14 cellular contexts compared by ENCODE assay signal in the genomic region with DNA sequence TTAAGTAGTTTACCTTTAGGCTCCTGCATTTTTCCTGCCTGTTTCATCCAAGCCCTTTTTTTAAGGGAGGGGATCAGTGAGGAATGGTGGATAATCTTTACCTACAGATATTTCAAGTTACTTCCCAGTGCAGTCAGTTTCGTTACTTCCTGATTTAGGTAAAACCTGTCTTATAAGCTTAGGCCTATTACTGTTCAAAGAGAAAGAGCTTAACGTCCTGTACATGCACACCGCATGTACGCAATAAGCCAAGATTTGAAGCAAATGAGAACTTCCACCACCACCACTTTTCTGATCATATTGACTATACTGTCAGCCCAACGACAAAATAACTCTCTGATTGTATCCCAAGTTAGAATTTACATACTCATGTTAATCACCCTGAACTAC. TPM values are rescaled to one million over a fixed set of nuclear protein-coding genes. Genes with fewer than 3 reads are reported as not detected.
A peak's percentile ranks its signal among the peaks of the same experiment; 100 is the strongest.
DNase-seq lines count a peak whose midpoint lies in the region; ATAC-seq and TF ChIP-seq lines count a peak whose summit lies in the region.
"Had no signal": no experiment of that assay in that cellular context is flagged by ENCODE, and none has a peak within 500 bp of the region (broad histone marks: within the 10 kb centered on the region; RNA-seq: fewer than 3 reads in every experiment).

No MANE protein-coding gene starts in this region.

- TF ChIP-seq RAD21 in SK-N-SH (IDR thresholded peaks at IDR 0.05; ENCODE audit: low read length), result no peak

- CTCF ChIA-PET in SK-N-SH (lab: Yijun Ruan, JAX), result interaction anchor here (0.9 to 1.5 kb wide), 4 partner anchors 37 to 881 kb away, joined by 3 to 5 read pairs (median 3); no protein-coding TSS in a partner anchor

- H3F3A ChIP-seq in SK-N-SH (replicated peaks; ENCODE audit: insufficient read depth), result no peaks in the 10 kb centered on the region

- ATAC-seq in SK-N-SH treated with all-trans-retinoic acid at 6 μM for 48 hours (no peak), upper lobe of left lung (ENCODE audit: low FRiP score in 2 of 2) (no peak), HG02938 (IDR thresholded peaks at IDR 0.05; ENCODE audit: unreplicated experiment) (no peak)

- H3K9me3 ChIP-seq in SK-N-SH, result no peaks in the 10 kb centered on the region
- no peaks in the 10 kb centered on the region for H3K9me3 ChIP-seq in duodenal mucosa (ENCODE audit: control insufficient read depth in 1 of 2, low read length in 2 of 2)
- H3K9me3 ChIP-seq in upper lobe of left lung, result no peaks in the 10 kb centered on the region
- H3K9me3 ChIP-seq: SJCRH30 had no signal

- no peaks in the 10 kb centered on the region for H3K9me3 Mint-ChIP-seq in mesothelial cell of epicardium

- peak overlapping the region; percentile 47; the same call in 1 of the 2 replicates for H3K9ac ChIP-seq in SK-N-SH
- H3K9ac ChIP-seq in duodenal mucosa (ENCODE audit: low read depth in 1 of 2, low read length in 2 of 2), result peak overlapping the region; percentile 38 to 50

- H3K4me1 ChIP-seq in SK-N-SH (ENCODE audit: control insufficient read depth in 1 of 2, insufficient read depth in 2 of 2, low read depth in 1 of 2, low read length in 1 of 2), result peaks cover 9 to 33% of the 10 kb centered on the region in 2 experiments; a peak in 2 of 4 replicates
- peaks cover 12 to 14% of the 10 kb centered on the region in 2 donors for H3K4me1 ChIP-seq in duodenal mucosa (ENCODE audit: control insufficient read depth in 1 of 2, insufficient read depth in 2 of 2, low read length in 2 of 2)
- peaks cover 0 to 21% (median 0%) of the 10 kb centered on the region in 4 donors for H3K4me1 ChIP-seq in upper lobe of left lung

- TF ChIP-seq CTCF in SK-N-SH (IDR thresholded peaks at IDR 0.05) (no peak), mesothelial cell of epicardium (IDR thresholded peaks at IDR 0.05; ENCODE audit: unreplicated experiment) (no peak), upper lobe of left lung (IDR thresholded peaks at IDR 0.05) (no peak)

- peak overlapping the region; percentile 63 for H3K4me3 Mint-ChIP-seq in mesothelial cell of epicardium
- H3K4me3 Mint-ChIP-seq: IgD-negative memory B cell had no signal

- H3K36me3 ChIP-seq in SK-N-SH (replicated peaks in 1 of 2; ENCODE audit: control insufficient read depth in 1 of 2, insufficient read depth in 2 of 2, low read length in 1 of 2), result peaks cover 28 to 35% of the 10 kb centered on the region in 2 experiments
- H3K36me3 ChIP-seq in duodenal mucosa (ENCODE audit: control insufficient read depth in 1 of 2, insufficient read depth in 2 of 2, low read length in 2 of 2), result peaks cover 7 to 15% of the 10 kb centered on the region in 2 donors
- peaks cover 0 to 9% (median 3%) of the 10 kb centered on the region in 4 donors for H3K36me3 ChIP-seq in upper lobe of left lung

- peaks cover 34% of the 10 kb centered on the region for H4K20me1 ChIP-seq in SK-N-SH (ENCODE audit: insufficient read depth)

- peaks cover 58% of the 10 kb centered on the region for H3K4me1 Mint-ChIP-seq in mesothelial cell of epicardium

- no peaks in the 10 kb centered on the region for H3K9me2 ChIP-seq in SK-N-SH

- H3K36me3 Mint-ChIP-seq in mesothelial cell of epicardium, result peaks cover 27% of the 10 kb centered on the region
- H3K36me3 Mint-ChIP-seq: IgD-negative memory B cell had no signal

- H3K27me3 Mint-ChIP-seq in mesothelial cell of epicardium (ENCODE audit: low read depth), result no peaks in the 10 kb centered on the region

- peak overlapping the region; percentile 67 for H3K27ac Mint-ChIP-seq in mesothelial cell of epicardium
- H3K27ac Mint-ChIP-seq: IgD-negative memory B cell had no signal

- TF ChIP-seq EP300 in SK-N-SH (IDR thresholded peaks at IDR 0.05; ENCODE audit: borderline replicate concordance in 1 of 2, low read depth in 1 of 2, low read length in 1 of 2), result no peak
- no peak for TF ChIP-seq EP300 in upper lobe of left lung (IDR thresholded peaks at IDR 0.05)

- POLR2A ChIA-PET in SK-N-SH (lab: Yijun Ruan, JAX), result interaction anchor here (0.5 kb wide), 1 partner anchor 34 kb away, joined by 3 read pairs; no protein-coding TSS in a partner anchor

- H3K4me3 ChIP-seq in SK-N-SH (ENCODE audit: low read depth in 2 of 2, low read length in 1 of 2), result peak overlapping the region in 1 of 2 experiments; percentile 95; a peak in 2 of 4 replicates
- peak overlapping the region; percentile 57 to 65 for H3K4me3 ChIP-seq in duodenal mucosa (ENCODE audit: low read depth in 1 of 2, low read length in 2 of 2)
- H3K4me3 ChIP-seq in upper lobe of left lung, result peak overlapping the region in 3 of 4 donors; percentile 2 to 83 (median 74)
- H3K4me3 ChIP-seq: SJCRH30 had no signal

- WGBS in SK-N-SH (ENCODE audit: low lambda C conversion rate), result 72% methylated on average over 5 of the region's 5 CpGs
- 47 to 49% methylated on average over 5 of the region's 5 CpGs for WGBS in upper lobe of left lung, 2 donors

- H2AFZ ChIP-seq in SK-N-SH (ENCODE audit: low read depth), result no peak overlapping the region

- peak overlapping the region; percentile 58 to 89 for H3K27ac ChIP-seq in SK-N-SH (ENCODE audit: low read depth in 2 of 2, low read length in 1 of 2)
- H3K27ac ChIP-seq in duodenal mucosa (ENCODE audit: low read depth, low read length), result no peak overlapping the region
- peak overlapping the region; percentile 36 to 94 (median 58) for H3K27ac ChIP-seq in upper lobe of left lung
- H3K27ac ChIP-seq: SJCRH30 had no signal

- peaks cover 98% of the 10 kb centered on the region for H3K79me2 ChIP-seq in SK-N-SH (ENCODE audit: insufficient read depth)

- H3K4me2 ChIP-seq in SK-N-SH, result peak overlapping the region; percentile 91
- H3K4me2 ChIP-seq: smooth muscle cell had no signal

- H3K27me3 ChIP-seq in SK-N-SH (ENCODE audit: insufficient read depth), result no peaks in the 10 kb centered on the region
- peaks cover 0 to 11% of the 10 kb centered on the region in 2 donors for H3K27me3 ChIP-seq in duodenal mucosa (ENCODE audit: control insufficient read depth in 1 of 2, insufficient read depth in 2 of 2, low read length in 2 of 2)
- H3K27me3 ChIP-seq in upper lobe of left lung, result peaks cover 0 to 5% (median 0%) of the 10 kb centered on the region in 4 donors
- H3K27me3 ChIP-seq: SJCRH30 had no signal

- TF ChIP-seq POLR2A in upper lobe of left lung (IDR thresholded peaks at IDR 0.05), result no peak

- DNase-seq in SK-N-SH (no peak), mesothelial cell of epicardium (ENCODE audit: low spot score in 2 of 2, unreplicated experiment in 2 of 2) (no peak), upper lobe of left lung (no peak), OCI-M1 (lab: John Stamatoyannopoulos, UW) (no peak)
- DNase-seq in activated CD4-positive, CD25-positive, alpha-beta regulatory T cell (lab: John Stamatoyannopoulos, UW), result no peak
- DNase-seq: activated CD8-positive, alpha-beta memory T cell treated with anti-CD3 and anti-CD28 coated beads, Interleukin-2, amount 50 U/mL, for 48 hours; NCI-H1417 treated with DMSO at 0.1 percent for 48 hours; NCI-H524 treated with DMSO at 0.1 percent for 48 hours had no signal

TF ChIP-seq in SK-N-SH, 30 proteins besides CTCF, POLR2A, EP300 and RAD21 (continues in another document):
- no peak for TF ChIP-seq NFIC (IDR thresholded peaks at IDR 0.05; ENCODE audit: borderline replicate concordance)
- TF ChIP-seq TAF1 (IDR thresholded peaks at IDR 0.05; ENCODE audit: borderline replicate concordance, low read depth, low read length), result no peak
- TF ChIP-seq, protein P1, sequence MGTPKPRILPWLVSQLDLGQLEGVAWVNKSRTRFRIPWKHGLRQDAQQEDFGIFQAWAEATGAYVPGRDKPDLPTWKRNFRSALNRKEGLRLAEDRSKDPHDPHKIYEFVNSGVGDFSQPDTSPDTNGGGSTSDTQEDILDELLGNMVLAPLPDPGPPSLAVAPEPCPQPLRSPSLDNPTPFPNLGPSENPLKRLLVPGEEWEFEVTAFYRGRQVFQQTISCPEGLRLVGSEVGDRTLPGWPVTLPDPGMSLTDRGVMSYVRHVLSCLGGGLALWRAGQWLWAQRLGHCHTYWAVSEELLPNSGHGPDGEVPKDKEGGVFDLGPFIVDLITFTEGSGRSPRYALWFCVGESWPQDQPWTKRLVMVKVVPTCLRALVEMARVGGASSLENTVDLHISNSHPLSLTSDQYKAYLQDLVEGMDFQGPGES (IDR thresholded peaks at IDR 0.05; ENCODE audit: low read depth, low read length), result no peak
- TF ChIP-seq, protein P2, sequence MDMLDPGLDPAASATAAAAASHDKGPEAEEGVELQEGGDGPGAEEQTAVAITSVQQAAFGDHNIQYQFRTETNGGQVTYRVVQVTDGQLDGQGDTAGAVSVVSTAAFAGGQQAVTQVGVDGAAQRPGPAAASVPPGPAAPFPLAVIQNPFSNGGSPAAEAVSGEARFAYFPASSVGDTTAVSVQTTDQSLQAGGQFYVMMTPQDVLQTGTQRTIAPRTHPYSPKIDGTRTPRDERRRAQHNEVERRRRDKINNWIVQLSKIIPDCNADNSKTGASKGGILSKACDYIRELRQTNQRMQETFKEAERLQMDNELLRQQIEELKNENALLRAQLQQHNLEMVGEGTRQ (IDR thresholded peaks at IDR 0.05; ENCODE audit: borderline replicate concordance, low read depth, low read length), result no peak

TF ChIP-seq in SK-N-SH treated with all-trans-retinoic acid at 6 μM for 48 hours, 23 proteins besides CTCF, POLR2A, EP300 and RAD21:
- TF ChIP-seq ZFP30 (CRISPR knock-in tag; IDR thresholded peaks at IDR 0.05) (no peak), GLIS3 (CRISPR knock-in tag; IDR thresholded peaks at IDR 0.05) (no peak), PPARA (CRISPR knock-in tag; IDR thresholded peaks at IDR 0.05; ENCODE audit: borderline replicate concordance) (no peak), ZFP3 (CRISPR knock-in tag; IDR thresholded peaks at IDR 0.05) (no peak)

RNA-seq across cellular contexts. Expression of a gene that starts 5.2 kb away (rescaled TPM):
- polyA plus RNA-seq in SK-N-SH (2012; rRNA removed), result 8.1 and 9.2 TPM in 2 replicates
- 9.4 TPM in 2 replicates for polyA plus RNA-seq in SK-N-SH (2012; cell fraction: cytosol; rRNA removed)
- 12.0 and 18.7 TPM in 2 replicates for polyA plus RNA-seq in SK-N-SH (2012; cell fraction: nucleus; rRNA removed)
- 213 to 237 TPM (median 230 TPM) in 3 replicates for total RNA-seq in mesothelial cell of epicardium
- 100 to 1,000 TPM in 1 of 6 donors, 10 to 100 TPM in 5; 33.9 to 109 (median 67.5) TPM for total RNA-seq in upper lobe of left lung
- polyA plus RNA-seq: IgD-negative memory B cell had no signal
